Comparison of ENCODE assay signal across 1 cellular context in genomic region chr13:102580552-102581169, GRCh38.
TF ChIP-seq lines count a peak whose summit lies in the region.

No MANE protein-coding gene starts in this region.

TF ChIP-seq in K562, 482 proteins besides CTCF, POLR2A, EP300 and RAD21 (continued from another document):
- peak; percentile 73 for TF ChIP-seq DEAF1 (CRISPR knock-in tag; IDR thresholded peaks at IDR 0.05)
- no peak for TF ChIP-seq PPARD (CRISPR knock-in tag; IDR thresholded peaks at IDR 0.05)
- TF ChIP-seq CBFA2T2 (conservative IDR thresholded peaks at IDR 0.05) = no peak
TF ChIP-seq in K562: peak in this region for 4.
